In genomic region chr2:15560404-15560987, GRCh38 we compare ENCODE assay signal across 8 cellular contexts. TPM values are rescaled to one million over a fixed set of nuclear protein-coding genes. Genes with fewer than 3 reads are reported as not detected.
DNase-seq lines count a peak whose midpoint lies in the region; ATAC-seq and TF ChIP-seq lines count a peak whose summit lies in the region.

No MANE protein-coding gene starts in this region.

- peaks cover 48% of the 10 kb centered on the region for H3K4me1 Mint-ChIP-seq in neural crest cell

- H3K27ac Mint-ChIP-seq in neural crest cell (ENCODE audit: unreplicated experiment): peak overlapping the region; percentile 81

- no peak for TF ChIP-seq POLR2A in NB4 (IDR thresholded peaks at IDR 0.05; ENCODE audit: extremely low read depth, insufficient read length)

- H3K4me3 Mint-ChIP-seq in neural crest cell: peak overlapping the region; percentile 99

- no peaks in the 10 kb centered on the region for H3K36me3 Mint-ChIP-seq in neural crest cell (ENCODE audit: low read depth)

- ATAC-seq in HG02610 (IDR thresholded peaks at IDR 0.05; ENCODE audit: unreplicated experiment): peak; percentile 33

- H3K4me3 ChIP-seq in NB4 (ENCODE audit: low read depth, low read length): peak overlapping the region; percentile 92
- peak overlapping the region; percentile 81 to 96 for H3K4me3 ChIP-seq in foreskin fibroblast (ENCODE audit: low read depth in 1 of 2, low read length in 2 of 2)

- peak; percentile 11 for DNase-seq in activated T-cell treated with anti-CD3 and anti-CD28 coated beads for 1 hour (ENCODE audit: low read depth)
- no peak for DNase-seq in activated T-cell treated with anti-CD3 and anti-CD28 coated beads for 4 hours
- DNase-seq in NB4 (ENCODE audit: low read depth): peak; percentile 49
- peak; percentile 15 for DNase-seq in activated CD8-positive, alpha-beta memory T cell treated with anti-CD3 and anti-CD28 coated beads, Interleukin-2, amount 50 U/mL, for 4 hours
- DNase-seq in foreskin fibroblast: peak in 1 of 2 donors; percentile 57
- DNase-seq in neural crest cell (ENCODE audit: low read depth, low spot score): no peak
- DNase-seq in ecto neural progenitor cell (ENCODE audit: low spot score): no peak

- no peaks in the 10 kb centered on the region for H3K27me3 Mint-ChIP-seq in neural crest cell (ENCODE audit: low read depth)

- no peak for TF ChIP-seq CTCF in NB4 (IDR thresholded peaks at IDR 0.05; ENCODE audit: low read depth, low read length)
- TF ChIP-seq CTCF in foreskin fibroblast (IDR thresholded peaks at IDR 0.05; ENCODE audit: low read depth, low read length): no peak
- no peak for TF ChIP-seq CTCF in neural crest cell (conservative IDR thresholded peaks at IDR 0.05)

- no peaks in the 10 kb centered on the region for H3K9me3 Mint-ChIP-seq in neural crest cell

RNA-seq across cellular contexts. Expression of gene NBAS, which starts 0.6 kb away (rescaled TPM):
- 58.7 and 61.6 TPM in 2 replicates for total RNA-seq in neural crest cell

RNA-seq across cellular contexts. Expression of gene DDX1, which starts 31.2 kb away (rescaled TPM):
- total RNA-seq in neural crest cell: 154 and 157 TPM in 2 replicates

Comparison
In these comparisons a context has a peak if more than half of its experiments do, and no peak if none do; other contexts are left out.
1. DNase-seq: peak in activated T-cell treated with anti-CD3 and anti-CD28 coated beads for 1 hour (single experiment), NB4 (single experiment) and activated CD8-positive, alpha-beta memory T cell treated with anti-CD3 and anti-CD28 coated beads, Interleukin-2, amount 50 U/mL, for 4 hours (single experiment); none in activated T-cell treated with anti-CD3 and anti-CD28 coated beads for 4 hours (single experiment), neural crest cell (single experiment) and ecto neural progenitor cell (single experiment).